ENCODE assay signal across 8 cellular contexts in the genomic region with DNA sequence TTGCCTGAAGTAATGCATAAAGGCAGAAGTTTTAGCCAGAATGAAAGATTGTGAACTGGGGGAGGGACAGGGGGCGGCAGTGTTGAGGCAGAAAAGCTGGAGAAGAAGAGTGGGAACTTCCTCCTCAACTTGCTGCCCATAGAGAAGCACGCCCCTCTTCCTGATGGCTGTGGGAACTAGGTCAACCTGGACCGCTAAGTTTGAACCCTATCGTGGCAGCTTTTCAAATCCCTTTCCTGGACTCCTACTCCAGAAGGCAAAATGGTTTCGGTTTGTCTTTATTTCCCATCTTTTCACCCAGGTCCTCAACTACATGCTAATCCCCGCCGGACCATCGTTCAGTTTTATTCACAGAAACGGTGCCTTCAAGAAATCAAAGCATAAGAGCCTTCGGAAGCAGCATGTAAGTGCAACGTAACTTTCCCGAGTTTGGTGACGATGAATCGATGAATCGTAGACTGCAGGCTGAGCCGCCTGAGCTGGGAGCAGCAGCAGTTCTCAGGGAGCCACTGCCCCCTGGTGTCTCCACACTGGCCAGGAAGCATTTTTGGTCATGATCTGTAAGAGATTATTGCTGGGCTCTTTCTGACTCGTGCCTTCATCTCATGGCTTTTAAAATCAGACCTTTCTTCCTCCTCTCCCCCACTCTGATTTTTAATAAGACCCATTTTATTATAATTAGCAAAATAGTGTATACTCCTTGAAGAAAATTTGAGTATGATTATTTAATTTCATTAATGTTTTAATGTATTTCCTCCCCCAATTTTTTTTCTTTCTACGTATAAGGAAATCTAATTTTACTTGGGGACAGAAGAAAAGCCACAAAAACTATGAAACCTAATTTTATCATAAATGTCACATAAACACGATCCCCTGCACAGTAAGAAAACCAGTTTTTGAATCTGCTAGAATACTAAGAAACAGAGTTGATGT. TPM values are rescaled to one million over a fixed set of nuclear protein-coding genes. Genes with fewer than 3 reads are reported as not detected.
DNase-seq lines count a peak whose midpoint lies in the region; ATAC-seq, FAIRE-seq and TF ChIP-seq lines count a peak whose summit lies in the region.

No MANE protein-coding gene starts in this region.

- H3K9me3 Mint-ChIP-seq in activated CD4-positive, alpha-beta T cell treated with anti-CD3 and anti-CD28 coated beads, Interleukin-2, amount 10 ng/mL, durations not matched to agents 7 days and 5 days, result no peaks in the 10 kb centered on the region

- peak overlapping the region; percentile 99 for H2AFZ ChIP-seq in HepG2 (ENCODE audit: low read length)

- H3K79me2 ChIP-seq in HepG2 (ENCODE audit: insufficient read depth, low read length), result no peaks in the 10 kb centered on the region

- intact Hi-C loops in HepG2 (cut with micrococcal nuclease; ENCODE audit: unreplicated experiment), result loop anchor here (1.0 kb wide), 2 partner anchors 224 to 256 kb away; no protein-coding TSS in a partner anchor

- H3K4me1 ChIP-seq in BE2C (no peaks in the 10 kb centered on the region), HepG2 (ENCODE audit: insufficient read depth, low read length) (no peaks in the 10 kb centered on the region)

- H3K4me3 ChIP-seq in BE2C (ENCODE audit: low read depth, low read length), result peak overlapping the region; percentile 89
- peak overlapping the region; percentile 64 to 68 (median 66) for H3K4me3 ChIP-seq in HepG2 (replicated peaks in 1 of 3; ENCODE audit: insufficient read depth in 1 of 3, low read depth in 2 of 3, low read length in 3 of 3)

- peak overlapping the region; percentile 71 for H3K27ac Mint-ChIP-seq in activated CD4-positive, alpha-beta T cell treated with anti-CD3 and anti-CD28 coated beads, Interleukin-2, amount 10 ng/mL, durations not matched to agents 7 days and 5 days

- H3K4me3 Mint-ChIP-seq in activated CD4-positive, alpha-beta T cell treated with anti-CD3 and anti-CD28 coated beads, Interleukin-2, amount 10 ng/mL, durations not matched to agents 7 days and 5 days, result peak overlapping the region; percentile 78

- no peak for TF ChIP-seq POLR2A in HepG2 (IDR thresholded peaks at IDR 0.05; ENCODE audit: insufficient read depth in 1 of 2, low read depth in 2 of 2, low read length in 2 of 2)

- TF ChIP-seq CTCF in BE2C (IDR thresholded peaks at IDR 0.05; ENCODE audit: low read depth, low read length) (peak; percentile 95), HepG2 (CRISPR knock-in tag; IDR thresholded peaks at IDR 0.05) (peak; percentile 93)

- WGBS in HepG2 (ENCODE audit: low lambda C conversion rate), result 8% methylated on average over 19 of the region's 19 CpGs

- POLR2A ChIA-PET in activated CD4-positive, alpha-beta T cell treated with anti-CD3 and anti-CD28 coated beads, Interleukin-2, amount 10 ng/mL, durations not matched to agents 7 days and 5 days (lab: Charles Lee), result no interaction called here
- POLR2A ChIA-PET in HepG2 (lab: Yijun Ruan, JAX), result interaction anchor here (1.2 kb wide), 1 partner anchor 362 kb away, joined by 3 read pairs; no protein-coding TSS in a partner anchor

- FAIRE-seq in GM19239 (lab: Jason Lieb, UNC) (peak; percentile 96), HepG2 (lab: Jason Lieb, UNC) (peak; percentile 85)

- H3K9ac ChIP-seq in HepG2 (ENCODE audit: insufficient read depth, low read depth, low read length), result peak overlapping the region; percentile 35; the same call in 1 of the 2 replicates

- H3K27me3 ChIP-seq in BE2C (no peaks in the 10 kb centered on the region), HepG2 (ENCODE audit: control insufficient read depth in 1 of 2, insufficient read depth in 2 of 2, low read length in 2 of 2) (no peaks in the 10 kb centered on the region; a peak in 1 of 5 replicates)

- peaks cover 38% of the 10 kb centered on the region for H3K4me1 Mint-ChIP-seq in activated CD4-positive, alpha-beta T cell treated with anti-CD3 and anti-CD28 coated beads, Interleukin-2, amount 10 ng/mL, durations not matched to agents 7 days and 5 days

- no peaks in the 10 kb centered on the region for H3K27me3 Mint-ChIP-seq in activated CD4-positive, alpha-beta T cell treated with anti-CD3 and anti-CD28 coated beads, Interleukin-2, amount 10 ng/mL, durations not matched to agents 7 days and 5 days

- H3K9me3 ChIP-seq in BE2C (no peaks in the 10 kb centered on the region), HepG2 (ENCODE audit: low read length) (no peaks in the 10 kb centered on the region)

- CTCF ChIA-PET in activated CD4-positive, alpha-beta T cell treated with anti-CD3 and anti-CD28 coated beads, Interleukin-2, amount 10 ng/mL, durations not matched to agents 7 days and 5 days (lab: Charles Lee), result interaction anchor here (0.6 to 3.4 kb wide), 11 partner anchors 9 to 224 kb away, joined by 3 to 11 read pairs (median 4); no protein-coding TSS in a partner anchor
- CTCF ChIA-PET in HepG2 (lab: Yijun Ruan, JAX; ENCODE audit: low intra/inter-chr PET ratio, low total read pairs), result interaction anchor here (0.8 to 2.1 kb wide), 5 partner anchors 173 to 265 kb away, joined by 3 to 14 read pairs (median 4); no protein-coding TSS in a partner anchor

- no peaks in the 10 kb centered on the region for H4K20me1 ChIP-seq in HepG2 (ENCODE audit: insufficient read depth, low read length)

- TF ChIP-seq EP300 in HepG2 (IDR thresholded peaks at IDR 0.05; ENCODE audit: low read depth in 2 of 2, low read length in 2 of 2), result no peak
- TF ChIP-seq EP300 in HepG2 (CRISPR knock-in tag; IDR thresholded peaks at IDR 0.05; ENCODE audit: borderline replicate concordance), result no peak

- ATAC-seq in HG03457 (IDR thresholded peaks at IDR 0.05; ENCODE audit: unreplicated experiment) (peak; percentile 90), HepG2 (peak; percentile 99)

- BruUV-seq in HepG2 (replicated peaks; lab: Mats Ljungman, UMichigan), result no TSS peak

- H3K36me3 Mint-ChIP-seq in activated CD4-positive, alpha-beta T cell treated with anti-CD3 and anti-CD28 coated beads, Interleukin-2, amount 10 ng/mL, durations not matched to agents 7 days and 5 days (ENCODE audit: low read depth), result no peaks in the 10 kb centered on the region

- H3K36me3 ChIP-seq in BE2C (no peaks in the 10 kb centered on the region), HepG2 (replicated peaks in 1 of 2; ENCODE audit: control insufficient read depth in 1 of 2, insufficient read depth in 2 of 2, low read length in 2 of 2) (no peaks in the 10 kb centered on the region)

- H3K27ac ChIP-seq in HepG2 (ENCODE audit: extremely low read length, insufficient read depth, low read length), result no peak overlapping the region

- TF ChIP-seq RAD21 in HepG2 (CRISPR knock-in tag; IDR thresholded peaks at IDR 0.05), result peak; percentile 80

- H3K4me2 ChIP-seq in HepG2 (ENCODE audit: low read depth, low read length), result peak overlapping the region; percentile 78

- in situ Hi-C loops in HepG2 (cut with HindIII; ENCODE audit: extremely low pct_ligation_motif_present, low pct_unique_long_range_greater_than_20kb), result loop anchor here (10.0 kb wide), 1 partner anchor 225 kb away; no protein-coding TSS in a partner anchor

- DNase-seq in BE2C (peak; percentile 82), GM19239 (ENCODE audit: insufficient read length, low spot score) (peak; percentile 66), NCI-H526 treated with DMSO at 0.1 percent for 48 hours (lab: John Stamatoyannopoulos, UW) (peak; percentile 45), dermis blood vessel endothelial cell (peak; percentile 90), HepG2 (ENCODE audit: low spot score) (peak; percentile 61)
- peak; percentile 89 for DNase-seq in activated CD4-positive, alpha-beta T cell treated with anti-CD3 and anti-CD28 coated beads, Interleukin-2, amount 10 ng/mL, durations not matched to agents 7 days and 5 days
- DNase-seq in stimulated activated CD4-positive, alpha-beta T cell treated with anti-CD3 and anti-CD28 coated beads, Interleukin-4, amount 100 ng/mL, for 1 hour, result peak; percentile 82

TF ChIP-seq in HepG2, 621 proteins besides CTCF, POLR2A, EP300 and RAD21 (continues in another document):
- TF ChIP-seq, protein P1, sequence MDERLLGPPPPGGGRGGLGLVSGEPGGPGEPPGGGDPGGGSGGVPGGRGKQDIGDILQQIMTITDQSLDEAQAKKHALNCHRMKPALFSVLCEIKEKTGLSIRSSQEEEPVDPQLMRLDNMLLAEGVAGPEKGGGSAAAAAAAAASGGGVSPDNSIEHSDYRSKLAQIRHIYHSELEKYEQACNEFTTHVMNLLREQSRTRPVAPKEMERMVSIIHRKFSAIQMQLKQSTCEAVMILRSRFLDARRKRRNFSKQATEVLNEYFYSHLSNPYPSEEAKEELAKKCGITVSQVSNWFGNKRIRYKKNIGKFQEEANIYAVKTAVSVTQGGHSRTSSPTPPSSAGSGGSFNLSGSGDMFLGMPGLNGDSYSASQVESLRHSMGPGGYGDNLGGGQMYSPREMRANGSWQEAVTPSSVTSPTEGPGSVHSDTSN (CRISPR knock-in tag; IDR thresholded peaks at IDR 0.05), result no peak
- peak; percentile 65 for TF ChIP-seq HOXA3 (CRISPR knock-in tag; IDR thresholded peaks at IDR 0.05)

RNA-seq across cellular contexts. Expression of a gene that starts 21.4 kb away (rescaled TPM):
- polyA plus RNA-seq in BE2C (2012; ENCODE audit: insufficient read depth, insufficient read length, low read depth), result not detected
- total RNA-seq in activated CD4-positive, alpha-beta T cell treated with anti-CD3 and anti-CD28 coated beads, Interleukin-2, amount 10 ng/mL, durations not matched to agents 7 days and 5 days, result 1 to 10 TPM; 5.0 to 7.9 TPM
- total RNA-seq in dermis blood vessel endothelial cell (not detected in 2 replicates), HepG2 (2016; rRNA removed; fragmentation: Illumina TruSeq; extraction: Trizol) (not detected in 2 replicates)
- not detected in 2 replicates for total RNA-seq in HepG2 (2016; cell fraction: cytosol; rRNA removed; fragmentation: Illumina TruSeq; extraction: Trizol; ENCODE audit: low read depth)
- total RNA-seq in HepG2 (2016; cell fraction: insoluble cytoplasmic fraction; rRNA removed; fragmentation: Illumina TruSeq; extraction: Trizol), result not detected in 2 replicates
- not detected in 2 replicates for total RNA-seq in HepG2 (2016; cell fraction: membrane; rRNA removed; fragmentation: Illumina TruSeq; extraction: Trizol)
- total RNA-seq in HepG2 (2016; cell fraction: nucleus; rRNA removed; fragmentation: Illumina TruSeq; extraction: Trizol), result not detected in 2 replicates
- not detected in 2 replicates for polyA plus RNA-seq in HepG2 (2011; rRNA removed)
- polyA plus RNA-seq in HepG2 (2011; cell fraction: cytosol; rRNA removed), result not detected in 2 replicates
- not detected in 2 replicates for polyA plus RNA-seq in HepG2 (2011; cell fraction: nucleus; rRNA removed)
- polyA plus RNA-seq in HepG2 (2012), result not detected in 2 replicates
- polyA plus RNA-seq in HepG2 (2016; cell fraction: cytosol; fragmentation: Illumina TruSeq; extraction: Trizol; ENCODE audit: low read depth), result not detected in 2 replicates
- not detected in 2 replicates for polyA plus RNA-seq in HepG2 (2016; cell fraction: insoluble cytoplasmic fraction; fragmentation: Illumina TruSeq; extraction: Trizol; ENCODE audit: low read depth)
- polyA plus RNA-seq in HepG2 (2016; cell fraction: membrane; fragmentation: Illumina TruSeq; extraction: Trizol; ENCODE audit: low read depth), result not detected in 2 replicates
- polyA plus RNA-seq in HepG2 (2016; cell fraction: nucleus; fragmentation: Illumina TruSeq; extraction: Trizol; ENCODE audit: insufficient read depth, low read depth), result not detected in 2 replicates
- polyA minus RNA-seq in HepG2 (2011; rRNA and poly(A)+ RNA removed; ENCODE audit: low replicate concordance), result not detected in 2 replicates
- not detected in 2 replicates for polyA minus RNA-seq in HepG2 (2011; cell fraction: cytosol; rRNA and poly(A)+ RNA removed)
- not detected in 2 replicates for polyA minus RNA-seq in HepG2 (2011; cell fraction: nucleus; rRNA and poly(A)+ RNA removed)
